35 cellular contexts compared by ENCODE assay signal in the genomic region with DNA sequence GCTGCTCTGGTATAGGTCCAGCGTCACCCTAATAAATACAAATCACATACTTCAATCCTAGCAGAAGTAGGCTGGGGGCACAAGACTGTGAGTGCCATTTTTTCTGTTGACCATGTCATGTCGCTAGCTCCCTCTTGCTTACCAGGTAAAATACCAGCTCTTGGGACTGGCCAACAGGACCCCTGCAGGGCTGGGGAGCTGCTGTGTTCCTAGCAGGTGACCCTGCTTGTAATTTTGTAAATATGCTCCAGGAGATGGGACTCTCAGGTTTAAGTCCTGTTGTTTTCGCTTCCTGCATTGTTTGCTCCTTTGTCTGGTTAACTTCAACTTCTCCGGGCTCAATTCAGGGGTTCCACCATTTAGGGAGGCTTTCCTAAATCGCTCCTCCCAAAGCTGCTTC.
"Had no signal": no experiment of that assay in that cellular context is flagged by ENCODE, and none has a peak within 500 bp of the region (broad histone marks: within the 10 kb centered on the region; RNA-seq: fewer than 3 reads in every experiment).

No MANE protein-coding gene starts in this region.

- H3K4me3 ChIP-seq: MG63 had no signal

- H3K27me3 ChIP-seq: MG63 had no signal

- H3K36me3 ChIP-seq: MG63 had no signal

- H3K4me2 ChIP-seq: KMS-11 had no signal

- H3K9me3 ChIP-seq: MG63 had no signal

- H3K9ac ChIP-seq: KMS-11 had no signal

- DNase-seq: Karpas-422, Kasumi-1, KG1, MG63, MM.1S, MV-4-11, NCI-H1048, NCI-H1092, NCI-H1092 treated with DMSO at 0.1 percent for 48 hours, NCI-H1105, NCI-H1105 treated with DMSO at 0.1 percent for 48 hours, NCI-H1417, NCI-H1417 treated with DMSO at 0.1 percent for 48 hours, NCI-H1436, NCI-H1436 treated with DMSO at 0.1 percent for 48 hours, NCI-H146, NCI-H1694, NCI-H1694 treated with DMSO at 0.1 percent for 48 hours, NCI-H187, NCI-H187 treated with DMSO at 0.1 percent for 48 hours, NCI-H1930, NCI-H2029, NCI-H2029 treated with DMSO at 0.1 percent for 48 hours, NCI-H2081, NCI-H2081 treated with DMSO at 0.1 percent for 48 hours, NCI-H2107, NCI-H2171, NCI-H2171 treated with DMSO at 0.1 percent for 48 hours, NCI-H2227 treated with DMSO at 0.1 percent for 48 hours, NCI-H226, NCI-H345, NCI-H446, NCI-H446 treated with DMSO at 0.1 percent for 48 hours, NCI-H510A had no signal

- H3K27ac ChIP-seq: KMS-11 had no signal
